1 cellular context compared by ENCODE assay signal in genomic region chr16:3007059-3007956, GRCh38.
TF ChIP-seq lines count a peak whose summit lies in the region.

No MANE protein-coding gene starts in this region.

TF ChIP-seq in WTC11, 78 proteins besides CTCF, POLR2A, EP300 and RAD21 (continued from another document):
- TF ChIP-seq USF1 (CRISPR knock-in tag; IDR thresholded peaks at IDR 0.05) (0 out of 2 replicates have a peak, but pooled peaks have one; percentile 23), IRF1 (CRISPR knock-in tag; IDR thresholded peaks at IDR 0.05) (no peak)
